Comparison of ENCODE assay signal across 14 cellular contexts in the genomic region with DNA sequence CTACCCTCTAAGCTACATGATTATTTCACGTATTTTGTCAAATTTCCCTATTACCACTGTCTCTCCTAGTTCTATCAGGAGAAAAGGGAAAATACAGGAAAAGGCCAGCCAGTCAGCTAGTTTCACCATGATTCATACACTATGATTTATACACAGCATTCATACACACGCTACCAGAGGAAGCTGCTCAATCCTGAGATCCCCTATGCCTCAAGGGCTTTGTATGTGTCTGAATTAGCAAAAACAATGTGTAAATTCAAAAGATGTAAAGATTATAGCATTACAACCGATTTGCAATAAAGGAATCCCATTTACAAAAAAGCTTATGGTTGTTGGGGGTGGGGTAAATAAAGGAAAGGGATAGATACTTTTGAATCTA. TPM values are rescaled to one million over a fixed set of nuclear protein-coding genes. Genes with fewer than 3 reads are reported as not detected.
DNase-seq lines count a peak whose midpoint lies in the region; ATAC-seq, FAIRE-seq and TF ChIP-seq lines count a peak whose summit lies in the region.
"Had no signal": no experiment of that assay in that cellular context is flagged by ENCODE, and none has a peak within 500 bp of the region (broad histone marks: within the 10 kb centered on the region; RNA-seq: fewer than 3 reads in every experiment).

No MANE protein-coding gene starts in this region.

- no peak for ATAC-seq in HG02852 (IDR thresholded peaks at IDR 0.05; ENCODE audit: unreplicated experiment)
- ATAC-seq: stimulated activated effector memory CD8-positive, alpha-beta T cell treated with anti-CD3 and anti-CD28 coated beads, Interleukin-12 subunit alpha, Interleukin-12 subunit beta, amount 100 ng/mL, for 72 hours had no signal

- no peak for TF ChIP-seq POLR2A in erythroblast (IDR thresholded peaks at IDR 0.05; ENCODE audit: low read length)

- DNase-seq in A172 (ENCODE audit: low spot score) (peak; percentile 75), HTR-8/SVneo (ENCODE audit: insufficient read length, low spot score) (peak; percentile 60), astrocyte of the hippocampus (ENCODE audit: low read depth, low spot score) (peak; percentile 64), glomerular visceral epithelial cell (ENCODE audit: extremely low spot score) (peak; percentile 29), erythroblast (lab: John Stamatoyannopoulos, UW) (no peak), NCI-H187 treated with DMSO at 0.1 percent for 48 hours (lab: John Stamatoyannopoulos, UW) (no peak), DMS79 (lab: John Stamatoyannopoulos, UW) (no peak)
- DNase-seq: activated CD4-positive, alpha-beta T cell treated with anti-CD3 and anti-CD28 coated beads for 1 hour; effector CD8-positive, alpha-beta T cell; immature natural killer cell; NCI-H345; SIG-M5 had no signal

- FAIRE-seq in HTR-8/SVneo (lab: Jason Lieb, UNC) = peak; percentile 69

RNA-seq across cellular contexts. Expression of gene ACKR4, which starts 3.1 kb away (rescaled TPM):
- total RNA-seq in A172 (2014; rRNA removed; shearing (Covaris generic)) = not detected in 2 replicates

Comparison
In these comparisons a context has a peak if more than half of its experiments do, and no peak if none do; other contexts are left out.
1. DNase-seq: peak in A172 (single experiment), HTR-8/SVneo (single experiment), astrocyte of the hippocampus (single experiment) and glomerular visceral epithelial cell (single experiment); none in erythroblast (0 of 2), NCI-H187 treated with DMSO at 0.1 percent for 48 hours (single experiment) and DMS79 (single experiment).